In genomic region chr3:64297563-64297962, GRCh38 we compare ENCODE assay signal across 26 cellular contexts.
"Had no signal": no experiment of that assay in that cellular context is flagged by ENCODE, and none has a peak within 500 bp of the region (broad histone marks: within the 10 kb centered on the region; RNA-seq: fewer than 3 reads in every experiment).

No MANE protein-coding gene starts in this region.

- ATAC-seq: stimulated activated effector memory CD8-positive, alpha-beta T cell treated with anti-CD3 and anti-CD28 coated beads, Interleukin-12 subunit alpha, Interleukin-12 subunit beta, amount 100 ng/mL, for 72 hours; stimulated activated memory B cell treated with anti-CD40 and anti-IgM and Interleukin-4, amounts not matched to agents 10 μg/mL and 1 μg/mL and 100 μg/mL, for 72 hours; stimulated activated naive B cell treated with anti-CD40 and anti-IgM and Interleukin-4, amounts not matched to agents 10 μg/mL and 1 μg/mL and 100 μg/mL, for 72 hours; stimulated activated naive CD8-positive, alpha-beta T cell treated with anti-CD3 and anti-CD28 coated beads, Interleukin-15, amount 100 ng/mL, for 72 hours; stimulated activated naive CD8-positive, alpha-beta T cell treated with anti-CD3 and anti-CD28 coated beads, Interleukin-15, Interleukin-2, amounts not matched to agents 100 U/mL and 50 U/mL, for 24 hours; upper lobe of right lung had no signal

- DNase-seq: stimulated activated CD4-positive, alpha-beta T cell treated with anti-CD3 and anti-CD28 coated beads, Interleukin-2, amount 100 ng/mL, for 48 hours; stimulated activated CD4-positive, alpha-beta T cell treated with anti-CD3 and anti-CD28 coated beads, Interleukin-4, amount 100 ng/mL, for 1 hour; stimulated activated CD4-positive, alpha-beta T cell treated with anti-CD3 and anti-CD28 coated beads, Interleukin-4, amount 100 ng/mL, for 24 hours; stimulated activated CD4-positive, alpha-beta T cell treated with anti-CD3 and anti-CD28 coated beads, Interleukin-4, amount 100 ng/mL, for 4 hours; stimulated activated CD8-positive, alpha-beta memory T cell treated with anti-CD3 and anti-CD28 coated beads, Interleukin-4, amount 100 ng/mL, for 48 hours; stimulated activated naive B cell treated with anti-CD40 and anti-IgM and Interleukin-4, amounts not matched to agents 10 μg/mL and 1 μg/mL and 100 μg/mL, for 72 hours; stimulated activated naive CD4-positive, alpha-beta T cell; stimulated activated naive CD4-positive, alpha-beta T cell treated with Interleukin-2 at 50 U/mL for 16 hours; stimulated activated naive CD8-positive, alpha-beta T cell treated with anti-CD3 and anti-CD28 coated beads, Interleukin-15, amount 100 ng/mL, for 72 hours; stimulated activated naive CD8-positive, alpha-beta T cell treated with anti-CD3 and anti-CD28 coated beads, Interleukin-15, Interleukin-2, amounts not matched to agents 100 U/mL and 50 U/mL, for 24 hours; stomach; substantia nigra; testis; thyroid gland; tibial artery; transverse colon; trophoblast cell; upper lobe of left lung; upper lobe of right lung; uterus had no signal

- H3K27me3 ChIP-seq: stomach, suprapubic skin, testis, thyroid gland, tibial artery, tibial nerve, transverse colon, upper lobe of left lung, upper lobe of right lung, uterus, vagina had no signal

- H3K9me3 ChIP-seq: suprapubic skin, testis, thoracic aorta, thyroid gland, upper lobe of right lung, uterus, vagina had no signal

- H3K4me3 ChIP-seq: stomach, suprapubic skin, testis, thoracic aorta, thyroid gland, tibial artery, tibial nerve, transverse colon, upper lobe of left lung, upper lobe of right lung, uterus, vagina had no signal

- H3K36me3 ChIP-seq: stomach, suprapubic skin, thoracic aorta, thyroid gland, tibial artery, tibial nerve, transverse colon, upper lobe of left lung, upper lobe of right lung, uterus, vagina had no signal

- H3K4me1 ChIP-seq: testis, transverse colon, upper lobe of left lung, upper lobe of right lung, uterus had no signal

- H3K27ac ChIP-seq: stomach, suprapubic skin, testis, thoracic aorta, thyroid gland, tibial artery, tibial nerve, transverse colon, upper lobe of left lung, upper lobe of right lung, uterus, vagina had no signal
